2 cellular contexts compared by ENCODE assay signal in genomic region chr20:23151008-23151703, GRCh38.
TF ChIP-seq lines count a peak whose summit lies in the region.

No MANE protein-coding gene starts in this region.

TF ChIP-seq in GM23338, 12 proteins besides CTCF, POLR2A, EP300 and RAD21:
- TF ChIP-seq, protein P1, sequence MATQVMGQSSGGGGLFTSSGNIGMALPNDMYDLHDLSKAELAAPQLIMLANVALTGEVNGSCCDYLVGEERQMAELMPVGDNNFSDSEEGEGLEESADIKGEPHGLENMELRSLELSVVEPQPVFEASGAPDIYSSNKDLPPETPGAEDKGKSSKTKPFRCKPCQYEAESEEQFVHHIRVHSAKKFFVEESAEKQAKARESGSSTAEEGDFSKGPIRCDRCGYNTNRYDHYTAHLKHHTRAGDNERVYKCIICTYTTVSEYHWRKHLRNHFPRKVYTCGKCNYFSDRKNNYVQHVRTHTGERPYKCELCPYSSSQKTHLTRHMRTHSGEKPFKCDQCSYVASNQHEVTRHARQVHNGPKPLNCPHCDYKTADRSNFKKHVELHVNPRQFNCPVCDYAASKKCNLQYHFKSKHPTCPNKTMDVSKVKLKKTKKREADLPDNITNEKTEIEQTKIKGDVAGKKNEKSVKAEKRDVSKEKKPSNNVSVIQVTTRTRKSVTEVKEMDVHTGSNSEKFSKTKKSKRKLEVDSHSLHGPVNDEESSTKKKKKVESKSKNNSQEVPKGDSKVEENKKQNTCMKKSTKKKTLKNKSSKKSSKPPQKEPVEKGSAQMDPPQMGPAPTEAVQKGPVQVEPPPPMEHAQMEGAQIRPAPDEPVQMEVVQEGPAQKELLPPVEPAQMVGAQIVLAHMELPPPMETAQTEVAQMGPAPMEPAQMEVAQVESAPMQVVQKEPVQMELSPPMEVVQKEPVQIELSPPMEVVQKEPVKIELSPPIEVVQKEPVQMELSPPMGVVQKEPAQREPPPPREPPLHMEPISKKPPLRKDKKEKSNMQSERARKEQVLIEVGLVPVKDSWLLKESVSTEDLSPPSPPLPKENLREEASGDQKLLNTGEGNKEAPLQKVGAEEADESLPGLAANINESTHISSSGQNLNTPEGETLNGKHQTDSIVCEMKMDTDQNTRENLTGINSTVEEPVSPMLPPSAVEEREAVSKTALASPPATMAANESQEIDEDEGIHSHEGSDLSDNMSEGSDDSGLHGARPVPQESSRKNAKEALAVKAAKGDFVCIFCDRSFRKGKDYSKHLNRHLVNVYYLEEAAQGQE (IDR thresholded peaks at IDR 0.05; ENCODE audit: unreplicated experiment), result no peak
- TF ChIP-seq, protein P2, sequence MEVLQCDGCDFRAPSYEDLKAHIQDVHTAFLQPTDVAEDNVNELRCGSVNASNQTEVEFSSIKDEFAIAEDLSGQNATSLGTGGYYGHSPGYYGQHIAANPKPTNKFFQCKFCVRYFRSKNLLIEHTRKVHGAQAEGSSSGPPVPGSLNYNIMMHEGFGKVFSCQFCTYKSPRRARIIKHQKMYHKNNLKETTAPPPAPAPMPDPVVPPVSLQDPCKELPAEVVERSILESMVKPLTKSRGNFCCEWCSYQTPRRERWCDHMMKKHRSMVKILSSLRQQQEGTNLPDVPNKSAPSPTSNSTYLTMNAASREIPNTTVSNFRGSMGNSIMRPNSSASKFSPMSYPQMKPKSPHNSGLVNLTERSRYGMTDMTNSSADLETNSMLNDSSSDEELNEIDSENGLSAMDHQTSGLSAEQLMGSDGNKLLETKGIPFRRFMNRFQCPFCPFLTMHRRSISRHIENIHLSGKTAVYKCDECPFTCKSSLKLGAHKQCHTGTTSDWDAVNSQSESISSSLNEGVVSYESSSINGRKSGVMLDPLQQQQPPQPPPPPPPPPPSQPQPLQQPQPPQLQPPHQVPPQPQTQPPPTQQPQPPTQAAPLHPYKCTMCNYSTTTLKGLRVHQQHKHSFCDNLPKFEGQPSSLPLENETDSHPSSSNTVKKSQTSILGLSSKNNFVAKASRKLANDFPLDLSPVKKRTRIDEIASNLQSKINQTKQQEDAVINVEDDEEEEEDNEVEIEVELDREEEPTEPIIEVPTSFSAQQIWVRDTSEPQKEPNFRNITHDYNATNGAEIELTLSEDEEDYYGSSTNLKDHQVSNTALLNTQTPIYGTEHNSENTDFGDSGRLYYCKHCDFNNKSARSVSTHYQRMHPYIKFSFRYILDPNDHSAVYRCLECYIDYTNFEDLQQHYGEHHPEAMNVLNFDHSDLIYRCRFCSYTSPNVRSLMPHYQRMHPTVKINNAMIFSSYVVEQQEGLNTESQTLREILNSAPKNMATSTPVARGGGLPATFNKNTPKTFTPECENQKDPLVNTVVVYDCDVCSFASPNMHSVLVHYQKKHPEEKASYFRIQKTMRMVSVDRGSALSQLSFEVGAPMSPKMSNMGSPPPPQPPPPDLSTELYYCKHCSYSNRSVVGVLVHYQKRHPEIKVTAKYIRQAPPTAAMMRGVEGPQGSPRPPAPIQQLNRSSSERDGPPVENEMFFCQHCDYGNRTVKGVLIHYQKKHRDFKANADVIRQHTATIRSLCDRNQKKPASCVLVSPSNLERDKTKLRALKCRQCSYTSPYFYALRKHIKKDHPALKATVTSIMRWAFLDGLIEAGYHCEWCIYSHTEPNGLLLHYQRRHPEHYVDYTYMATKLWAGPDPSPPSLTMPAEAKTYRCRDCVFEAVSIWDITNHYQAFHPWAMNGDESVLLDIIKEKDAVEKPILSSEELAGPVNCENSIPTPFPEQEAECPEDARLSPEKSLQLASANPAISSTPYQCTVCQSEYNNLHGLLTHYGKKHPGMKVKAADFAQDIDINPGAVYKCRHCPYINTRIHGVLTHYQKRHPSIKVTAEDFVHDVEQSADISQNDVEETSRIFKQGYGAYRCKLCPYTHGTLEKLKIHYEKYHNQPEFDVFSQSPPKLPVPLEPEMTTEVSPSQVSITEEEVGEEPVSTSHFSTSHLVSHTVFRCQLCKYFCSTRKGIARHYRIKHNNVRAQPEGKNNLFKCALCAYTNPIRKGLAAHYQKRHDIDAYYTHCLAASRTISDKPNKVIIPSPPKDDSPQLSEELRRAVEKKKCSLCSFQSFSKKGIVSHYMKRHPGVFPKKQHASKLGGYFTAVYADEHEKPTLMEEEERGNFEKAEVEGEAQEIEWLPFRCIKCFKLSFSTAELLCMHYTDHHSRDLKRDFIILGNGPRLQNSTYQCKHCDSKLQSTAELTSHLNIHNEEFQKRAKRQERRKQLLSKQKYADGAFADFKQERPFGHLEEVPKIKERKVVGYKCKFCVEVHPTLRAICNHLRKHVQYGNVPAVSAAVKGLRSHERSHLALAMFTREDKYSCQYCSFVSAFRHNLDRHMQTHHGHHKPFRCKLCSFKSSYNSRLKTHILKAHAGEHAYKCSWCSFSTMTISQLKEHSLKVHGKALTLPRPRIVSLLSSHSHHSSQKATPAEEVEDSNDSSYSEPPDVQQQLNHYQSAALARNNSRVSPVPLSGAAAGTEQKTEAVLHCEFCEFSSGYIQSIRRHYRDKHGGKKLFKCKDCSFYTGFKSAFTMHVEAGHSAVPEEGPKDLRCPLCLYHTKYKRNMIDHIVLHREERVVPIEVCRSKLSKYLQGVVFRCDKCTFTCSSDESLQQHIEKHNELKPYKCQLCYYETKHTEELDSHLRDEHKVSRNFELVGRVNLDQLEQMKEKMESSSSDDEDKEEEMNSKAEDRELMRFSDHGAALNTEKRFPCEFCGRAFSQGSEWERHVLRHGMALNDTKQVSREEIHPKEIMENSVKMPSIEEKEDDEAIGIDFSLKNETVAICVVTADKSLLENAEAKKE (CRISPR knock-in tag; IDR thresholded peaks at IDR 0.05), result no peak
- TF ChIP-seq STAT1 (IDR thresholded peaks at IDR 0.05; ENCODE audit: unreplicated experiment) (no peak), EZH2phosphoT487 (IDR thresholded peaks at IDR 0.05; ENCODE audit: unreplicated experiment) (no peak), ZNF114 (CRISPR knock-in tag; IDR thresholded peaks at IDR 0.05) (no peak), ETS1 (IDR thresholded peaks at IDR 0.05) (no peak), EZH2 (IDR thresholded peaks at IDR 0.05; ENCODE audit: low read depth, unreplicated experiment) (no peak), POLR2AphosphoS5 (IDR thresholded peaks at IDR 0.05; ENCODE audit: low read depth) (no peak), CREB1 (CRISPR knock-in tag; IDR thresholded peaks at IDR 0.05; ENCODE audit: low read depth) (no peak), NANOG (IDR thresholded peaks at IDR 0.05; ENCODE audit: borderline replicate concordance) (no peak), JUNB (IDR thresholded peaks at IDR 0.05; ENCODE audit: unreplicated experiment) (no peak), ZNF331 (CRISPR knock-in tag; IDR thresholded peaks at IDR 0.05; ENCODE audit: low read depth) (no peak)

TF ChIP-seq in H1, 55 proteins besides CTCF, POLR2A, EP300 and RAD21:
- TF ChIP-seq TEAD4 (IDR thresholded peaks at IDR 0.05; ENCODE audit: low read depth, low read length) (no peak), CBX5 (IDR thresholded peaks at IDR 0.05; ENCODE audit: low read depth, low read length) (no peak), HDAC6 (IDR thresholded peaks at IDR 0.05; ENCODE audit: low read depth, low read length) (no peak), ATF3 (IDR thresholded peaks at IDR 0.05; ENCODE audit: insufficient read depth, low read depth, low read length) (no peak), SAP30 (IDR thresholded peaks at IDR 0.05; ENCODE audit: insufficient read depth, insufficient replicate concordance, low read length) (no peak), MAX (IDR thresholded peaks at IDR 0.05) (no peak), BACH1 (IDR thresholded peaks at IDR 0.05; ENCODE audit: low read length) (no peak), KDM4A (IDR thresholded peaks at IDR 0.05; ENCODE audit: low read depth, low read length, severe bottlenecking) (no peak), CHD2 (IDR thresholded peaks at IDR 0.05; ENCODE audit: low read length) (no peak)
TF ChIP-seq in H1: peak in this region for 0.
